In the genomic region with DNA sequence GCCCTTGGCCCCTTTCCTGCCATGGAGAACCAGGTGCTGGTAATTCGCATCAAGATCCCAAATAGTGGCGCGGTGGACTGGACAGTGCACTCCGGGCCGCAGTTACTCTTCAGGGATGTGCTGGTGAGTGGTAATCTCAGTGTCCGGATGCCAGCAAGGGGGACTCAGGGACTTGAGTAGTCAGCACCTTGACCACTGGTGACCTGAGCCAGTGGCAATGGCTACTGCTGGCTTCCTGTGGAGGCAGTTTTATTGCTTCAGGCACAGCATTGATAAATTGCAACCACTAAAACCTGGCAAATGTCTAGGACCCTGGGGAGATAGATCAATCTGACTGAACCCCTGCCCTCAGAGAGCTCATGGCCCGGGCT, we compare ENCODE assay signal across 8 cellular contexts. TPM values are rescaled to one million over a fixed set of nuclear protein-coding genes. Genes with fewer than 3 reads are reported as not detected.
DNase-seq lines count a peak whose midpoint lies in the region; ATAC-seq and TF ChIP-seq lines count a peak whose summit lies in the region.

No MANE protein-coding gene starts in this region.

- no peaks in the 10 kb centered on the region for H3K27me3 Mint-ChIP-seq in Caco-2 (ENCODE audit: insufficient read depth, unreplicated experiment)
- no peaks in the 10 kb centered on the region for H3K27me3 Mint-ChIP-seq in effector memory CD8-positive, alpha-beta T cell

- H3K27ac ChIP-seq in OCI-LY3 (ENCODE audit: low read length), result no peak overlapping the region
- H3K27ac ChIP-seq in muscle layer of duodenum (ENCODE audit: low read length), result peak overlapping the region; percentile 85

- CTCF ChIA-PET in Caco-2 (lab: Charles Lee), result no interaction called here

- TF ChIP-seq CTCF in Caco-2 (IDR thresholded peaks at IDR 0.05; ENCODE audit: insufficient read depth in 1 of 2, low read depth in 1 of 2, low read length in 1 of 2, severe bottlenecking in 1 of 2, unreplicated experiment in 1 of 2) (no peak), OCI-LY3 (IDR thresholded peaks at IDR 0.05; ENCODE audit: low read depth, low read length) (no peak)

- H3K36me3 ChIP-seq in Caco-2 (ENCODE audit: control insufficient read depth, insufficient read depth, low read length) (no peaks in the 10 kb centered on the region), OCI-LY3 (replicated peaks; ENCODE audit: low read depth, low read length) (no peaks in the 10 kb centered on the region), muscle layer of duodenum (ENCODE audit: control insufficient read depth in 1 of 2, insufficient read depth in 2 of 2, low read length in 2 of 2) (peaks cover 0 to 5% of the 10 kb centered on the region in 2 donors)

- peak overlapping the region; percentile 78 for H3K9ac ChIP-seq in OCI-LY3 (ENCODE audit: low read length)

- H3K36me3 Mint-ChIP-seq in Caco-2 (ENCODE audit: insufficient read depth, unreplicated experiment), result no peaks in the 10 kb centered on the region
- H3K36me3 Mint-ChIP-seq in effector memory CD8-positive, alpha-beta T cell (ENCODE audit: insufficient read depth), result peaks cover 32% of the 10 kb centered on the region

- H3K4me1 ChIP-seq in Caco-2 (0 out of 2 replicates have a peak, but pooled peaks cover 8% of the 10 kb centered on the region), OCI-LY3 (ENCODE audit: low read length) (peaks cover 33% of the 10 kb centered on the region), muscle layer of duodenum (ENCODE audit: control insufficient read depth in 1 of 2, insufficient read depth in 2 of 2, low read length in 2 of 2) (peaks cover 12 to 26% of the 10 kb centered on the region in 2 donors)

- no peaks in the 10 kb centered on the region for H3K4me1 Mint-ChIP-seq in Caco-2 (ENCODE audit: low read depth, unreplicated experiment)
- peaks cover 34 to 41% of the 10 kb centered on the region in 2 donors for H3K4me1 Mint-ChIP-seq in effector memory CD8-positive, alpha-beta T cell (ENCODE audit: low read depth in 2 of 2)

- H3K9me3 Mint-ChIP-seq in Caco-2 (ENCODE audit: unreplicated experiment), result no peaks in the 10 kb centered on the region
- H3K9me3 Mint-ChIP-seq in effector memory CD8-positive, alpha-beta T cell, result no peaks in the 10 kb centered on the region

- H3K4me3 Mint-ChIP-seq in Caco-2 (ENCODE audit: unreplicated experiment), result peak overlapping the region; percentile 97
- H3K4me3 Mint-ChIP-seq in effector memory CD8-positive, alpha-beta T cell, result peak overlapping the region; percentile 95 to 99

- H3K4me2 ChIP-seq in OCI-LY3 (ENCODE audit: low read length), result peak overlapping the region; percentile 94

- H2AFZ ChIP-seq in OCI-LY3 (ENCODE audit: low read depth, low read length), result peak overlapping the region; percentile 82; the same call in 1 of the 2 replicates

- no peaks in the 10 kb centered on the region for H3K27me3 ChIP-seq in Caco-2 (replicated peaks; ENCODE audit: control insufficient read depth, insufficient read depth, low read length)
- H3K27me3 ChIP-seq in OCI-LY3 (ENCODE audit: low read depth, low read length), result peaks cover 9% of the 10 kb centered on the region
- H3K27me3 ChIP-seq in muscle layer of duodenum (ENCODE audit: low read depth, low read length), result no peaks in the 10 kb centered on the region

- H3K27ac Mint-ChIP-seq in Caco-2 (ENCODE audit: unreplicated experiment), result peak overlapping the region; percentile 95
- H3K27ac Mint-ChIP-seq in effector memory CD8-positive, alpha-beta T cell, result peak overlapping the region; percentile 99 to 100

- no peaks in the 10 kb centered on the region; the same call in 1 of the 2 replicates for H3K79me2 ChIP-seq in OCI-LY3 (ENCODE audit: low read length)

- H3K4me3 ChIP-seq in Caco-2 (ENCODE audit: low read depth, low read length) (peak overlapping the region; percentile 91), OCI-LY3 (ENCODE audit: low read length) (peak overlapping the region; percentile 84), muscle layer of duodenum (ENCODE audit: low read depth in 1 of 2, low read length in 2 of 2) (peak overlapping the region; percentile 78 to 100)

- H4K20me1 ChIP-seq in OCI-LY3 (ENCODE audit: insufficient read depth, low read length), result peaks cover 5% of the 10 kb centered on the region

- ATAC-seq in effector memory CD8-positive, alpha-beta T cell (replicated peaks), result no peak
- no peak for ATAC-seq in activated CD4-positive, CD25-positive, alpha-beta regulatory T cell treated with anti-CD3 and anti-CD28 coated beads, Interleukin-2, amount 50 U/mL, for 24 hours

- H3K9me3 ChIP-seq in Caco-2 (no peaks in the 10 kb centered on the region), OCI-LY3 (ENCODE audit: insufficient read depth, low read length) (no peaks in the 10 kb centered on the region), muscle layer of duodenum (ENCODE audit: control insufficient read depth in 1 of 2, low read length in 2 of 2) (no peaks in the 10 kb centered on the region)

- intact Hi-C loops in Caco-2 (cut with micrococcal nuclease; ENCODE audit: unreplicated experiment), result no loop called here

- no TSS peak for BruUV-seq in Caco-2 (replicated peaks; lab: Mats Ljungman, UMichigan)

- DNase-seq in Caco-2, result no peak
- no peak for DNase-seq in effector memory CD8-positive, alpha-beta T cell
- no peak for DNase-seq in SIG-M5 (lab: John Stamatoyannopoulos, UW)
- no peak for DNase-seq in GOT3 (lab: John Stamatoyannopoulos, UW)
- DNase-seq in effector CD8-positive, alpha-beta T cell (lab: John Stamatoyannopoulos, UW), result no peak

- POLR2A ChIA-PET in Caco-2 (lab: Charles Lee), result no interaction called here

RNA-seq across cellular contexts. Expression of a gene that starts 0.8 kb away (rescaled TPM):
- total RNA-seq in Caco-2 (2022), result 12.2 and 14.0 TPM in 2 replicates

RNA-seq across cellular contexts. Expression of a gene that starts 22.4 kb away (rescaled TPM):
- total RNA-seq in Caco-2 (2022), result 6.0 and 10.5 TPM in 2 replicates
